ENCODE assay signal across 7 cellular contexts in the genomic region with DNA sequence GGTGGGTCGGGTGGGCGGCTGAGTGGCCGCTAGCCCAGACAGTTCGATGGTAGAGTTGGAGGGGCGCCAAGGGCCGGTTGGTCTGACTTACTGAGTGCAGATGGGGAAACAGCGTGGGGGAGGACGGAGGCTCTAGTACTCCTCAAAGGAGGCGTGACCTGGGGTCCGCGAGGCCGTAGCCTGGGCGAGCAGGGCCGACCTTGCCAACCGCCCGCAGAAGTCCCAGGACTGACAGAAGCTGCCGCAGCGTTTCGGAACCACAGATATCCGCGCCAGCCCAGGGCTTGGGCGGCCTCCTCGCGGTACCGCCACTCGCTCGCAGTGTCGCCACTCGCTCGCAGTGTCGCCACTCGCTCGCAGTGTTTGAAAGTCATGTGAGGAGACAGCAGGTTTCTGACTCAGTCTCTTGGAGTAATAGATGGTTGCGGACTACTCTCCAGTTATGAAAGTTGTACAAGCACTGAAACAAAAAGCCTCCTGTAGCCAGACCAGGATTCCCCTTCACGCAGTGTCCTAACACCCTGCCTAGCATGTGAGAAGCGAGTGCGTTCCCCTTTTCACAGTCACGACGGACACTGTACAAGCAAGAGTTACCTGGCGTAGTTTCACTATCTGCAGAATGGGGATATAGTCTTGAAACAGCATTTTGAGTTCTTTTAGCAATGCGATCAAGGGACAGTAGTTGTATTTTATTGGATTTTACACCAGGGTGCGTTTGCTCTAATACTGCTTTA. TPM values are rescaled to one million over a fixed set of nuclear protein-coding genes. Genes with fewer than 3 reads are reported as not detected.
DNase-seq lines count a peak whose midpoint lies in the region; ATAC-seq and TF ChIP-seq lines count a peak whose summit lies in the region.

No MANE protein-coding gene starts in this region.

- CTCF ChIA-PET in WTC11 (lab: Charles Lee) = interaction anchor here (0.5 to 0.6 kb wide), 2 partner anchors 10 to 57 kb away, joined by 3 read pairs; no protein-coding TSS in a partner anchor

- H3K4me1 Mint-ChIP-seq in WTC11 = peaks cover 16% of the 10 kb centered on the region

- ATAC-seq in GM18499 (IDR thresholded peaks at IDR 0.05; ENCODE audit: insufficient read depth, unreplicated experiment) = peak; percentile 39
- ATAC-seq in HG02642 (IDR thresholded peaks at IDR 0.05; ENCODE audit: poor library complexity, unreplicated experiment) = peak; percentile 69
- peak; percentile 81 for ATAC-seq in WTC11

- no peak overlapping the region for H3K27ac Mint-ChIP-seq in WTC11

- H3K27me3 Mint-ChIP-seq in WTC11 (ENCODE audit: low read depth) = peaks cover 40% of the 10 kb centered on the region

- H3K4me3 ChIP-seq in NB4 (ENCODE audit: low read depth, low read length) (peak overlapping the region; percentile 65), kidney epithelial cell (ENCODE audit: low read depth, low read length) (peak overlapping the region; percentile 89)

- no peak for TF ChIP-seq POLR2A in NB4 (IDR thresholded peaks at IDR 0.05; ENCODE audit: extremely low read depth, insufficient read length)

- H3K9me3 Mint-ChIP-seq in WTC11 = no peaks in the 10 kb centered on the region

- POLR2A ChIA-PET in WTC11 (lab: Charles Lee) = no interaction called here

- DNase-seq in NB4 (ENCODE audit: low read depth) = peak; percentile 81
- peak; percentile 56 for DNase-seq in WTC11 (ENCODE audit: low spot score)
- DNase-seq in caudate nucleus (lab: John Stamatoyannopoulos, UW) = peak in 50 of 61 donors; percentile 3 to 81 (median 59)
- DNase-seq in kidney epithelial cell (ENCODE audit: low read depth) = no peak
- peak; percentile 61 for DNase-seq in stimulated activated CD4-positive, alpha-beta T cell treated with anti-CD3 and anti-CD28 coated beads, Interleukin-15, amount 100 ng/mL, for 24 hours

- peak overlapping the region; percentile 72 for H3K4me3 Mint-ChIP-seq in WTC11

- H3K36me3 ChIP-seq in kidney epithelial cell (ENCODE audit: control insufficient read depth, insufficient read depth, low read length) = no peaks in the 10 kb centered on the region

- no peaks in the 10 kb centered on the region for H3K36me3 Mint-ChIP-seq in WTC11

- H3K27me3 ChIP-seq in kidney epithelial cell (ENCODE audit: control insufficient read depth, insufficient read depth, low read length) = no peaks in the 10 kb centered on the region

- no peak overlapping the region for H3K27ac ChIP-seq in caudate nucleus (ENCODE audit: low read depth, low read length)

- TF ChIP-seq CTCF in NB4 (IDR thresholded peaks at IDR 0.05; ENCODE audit: low read depth, low read length) = no peak
- TF ChIP-seq CTCF in WTC11 (IDR thresholded peaks at IDR 0.05) = no peak
- no peak for TF ChIP-seq CTCF in kidney epithelial cell (IDR thresholded peaks at IDR 0.05; ENCODE audit: insufficient read depth, low read length, poor library complexity, severe bottlenecking)

TF ChIP-seq in WTC11, 78 proteins besides CTCF, POLR2A, EP300 and RAD21 (continues in another document):
- TF ChIP-seq, protein P1, sequence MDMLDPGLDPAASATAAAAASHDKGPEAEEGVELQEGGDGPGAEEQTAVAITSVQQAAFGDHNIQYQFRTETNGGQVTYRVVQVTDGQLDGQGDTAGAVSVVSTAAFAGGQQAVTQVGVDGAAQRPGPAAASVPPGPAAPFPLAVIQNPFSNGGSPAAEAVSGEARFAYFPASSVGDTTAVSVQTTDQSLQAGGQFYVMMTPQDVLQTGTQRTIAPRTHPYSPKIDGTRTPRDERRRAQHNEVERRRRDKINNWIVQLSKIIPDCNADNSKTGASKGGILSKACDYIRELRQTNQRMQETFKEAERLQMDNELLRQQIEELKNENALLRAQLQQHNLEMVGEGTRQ (CRISPR knock-in tag; IDR thresholded peaks at IDR 0.05) = no peak
- TF ChIP-seq JAZF1 (CRISPR knock-in tag; IDR thresholded peaks at IDR 0.05) = no peak
- TF ChIP-seq, protein P2, sequence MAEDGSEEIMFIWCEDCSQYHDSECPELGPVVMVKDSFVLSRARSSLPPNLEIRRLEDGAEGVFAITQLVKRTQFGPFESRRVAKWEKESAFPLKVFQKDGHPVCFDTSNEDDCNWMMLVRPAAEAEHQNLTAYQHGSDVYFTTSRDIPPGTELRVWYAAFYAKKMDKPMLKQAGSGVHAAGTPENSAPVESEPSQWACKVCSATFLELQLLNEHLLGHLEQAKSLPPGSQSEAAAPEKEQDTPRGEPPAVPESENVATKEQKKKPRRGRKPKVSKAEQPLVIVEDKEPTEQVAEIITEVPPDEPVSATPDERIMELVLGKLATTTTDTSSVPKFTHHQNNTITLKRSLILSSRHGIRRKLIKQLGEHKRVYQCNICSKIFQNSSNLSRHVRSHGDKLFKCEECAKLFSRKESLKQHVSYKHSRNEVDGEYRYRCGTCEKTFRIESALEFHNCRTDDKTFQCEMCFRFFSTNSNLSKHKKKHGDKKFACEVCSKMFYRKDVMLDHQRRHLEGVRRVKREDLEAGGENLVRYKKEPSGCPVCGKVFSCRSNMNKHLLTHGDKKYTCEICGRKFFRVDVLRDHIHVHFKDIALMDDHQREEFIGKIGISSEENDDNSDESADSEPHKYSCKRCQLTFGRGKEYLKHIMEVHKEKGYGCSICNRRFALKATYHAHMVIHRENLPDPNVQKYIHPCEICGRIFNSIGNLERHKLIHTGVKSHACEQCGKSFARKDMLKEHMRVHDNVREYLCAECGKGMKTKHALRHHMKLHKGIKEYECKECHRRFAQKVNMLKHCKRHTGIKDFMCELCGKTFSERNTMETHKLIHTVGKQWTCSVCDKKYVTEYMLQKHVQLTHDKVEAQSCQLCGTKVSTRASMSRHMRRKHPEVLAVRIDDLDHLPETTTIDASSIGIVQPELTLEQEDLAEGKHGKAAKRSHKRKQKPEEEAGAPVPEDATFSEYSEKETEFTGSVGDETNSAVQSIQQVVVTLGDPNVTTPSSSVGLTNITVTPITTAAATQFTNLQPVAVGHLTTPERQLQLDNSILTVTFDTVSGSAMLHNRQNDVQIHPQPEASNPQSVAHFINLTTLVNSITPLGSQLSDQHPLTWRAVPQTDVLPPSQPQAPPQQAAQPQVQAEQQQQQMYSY (CRISPR knock-in tag; IDR thresholded peaks at IDR 0.05) = no peak
- TF ChIP-seq, protein P3, sequence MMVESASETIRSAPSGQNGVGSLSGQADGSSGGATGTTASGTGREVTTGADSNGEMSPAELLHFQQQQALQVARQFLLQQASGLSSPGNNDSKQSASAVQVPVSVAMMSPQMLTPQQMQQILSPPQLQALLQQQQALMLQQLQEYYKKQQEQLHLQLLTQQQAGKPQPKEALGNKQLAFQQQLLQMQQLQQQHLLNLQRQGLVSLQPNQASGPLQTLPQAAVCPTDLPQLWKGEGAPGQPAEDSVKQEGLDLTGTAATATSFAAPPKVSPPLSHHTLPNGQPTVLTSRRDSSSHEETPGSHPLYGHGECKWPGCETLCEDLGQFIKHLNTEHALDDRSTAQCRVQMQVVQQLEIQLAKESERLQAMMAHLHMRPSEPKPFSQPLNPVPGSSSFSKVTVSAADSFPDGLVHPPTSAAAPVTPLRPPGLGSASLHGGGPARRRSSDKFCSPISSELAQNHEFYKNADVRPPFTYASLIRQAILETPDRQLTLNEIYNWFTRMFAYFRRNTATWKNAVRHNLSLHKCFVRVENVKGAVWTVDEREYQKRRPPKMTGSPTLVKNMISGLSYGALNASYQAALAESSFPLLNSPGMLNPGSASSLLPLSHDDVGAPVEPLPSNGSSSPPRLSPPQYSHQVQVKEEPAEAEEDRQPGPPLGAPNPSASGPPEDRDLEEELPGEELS (CRISPR knock-in tag; IDR thresholded peaks at IDR 0.05) = no peak
- TF ChIP-seq, protein P4, sequence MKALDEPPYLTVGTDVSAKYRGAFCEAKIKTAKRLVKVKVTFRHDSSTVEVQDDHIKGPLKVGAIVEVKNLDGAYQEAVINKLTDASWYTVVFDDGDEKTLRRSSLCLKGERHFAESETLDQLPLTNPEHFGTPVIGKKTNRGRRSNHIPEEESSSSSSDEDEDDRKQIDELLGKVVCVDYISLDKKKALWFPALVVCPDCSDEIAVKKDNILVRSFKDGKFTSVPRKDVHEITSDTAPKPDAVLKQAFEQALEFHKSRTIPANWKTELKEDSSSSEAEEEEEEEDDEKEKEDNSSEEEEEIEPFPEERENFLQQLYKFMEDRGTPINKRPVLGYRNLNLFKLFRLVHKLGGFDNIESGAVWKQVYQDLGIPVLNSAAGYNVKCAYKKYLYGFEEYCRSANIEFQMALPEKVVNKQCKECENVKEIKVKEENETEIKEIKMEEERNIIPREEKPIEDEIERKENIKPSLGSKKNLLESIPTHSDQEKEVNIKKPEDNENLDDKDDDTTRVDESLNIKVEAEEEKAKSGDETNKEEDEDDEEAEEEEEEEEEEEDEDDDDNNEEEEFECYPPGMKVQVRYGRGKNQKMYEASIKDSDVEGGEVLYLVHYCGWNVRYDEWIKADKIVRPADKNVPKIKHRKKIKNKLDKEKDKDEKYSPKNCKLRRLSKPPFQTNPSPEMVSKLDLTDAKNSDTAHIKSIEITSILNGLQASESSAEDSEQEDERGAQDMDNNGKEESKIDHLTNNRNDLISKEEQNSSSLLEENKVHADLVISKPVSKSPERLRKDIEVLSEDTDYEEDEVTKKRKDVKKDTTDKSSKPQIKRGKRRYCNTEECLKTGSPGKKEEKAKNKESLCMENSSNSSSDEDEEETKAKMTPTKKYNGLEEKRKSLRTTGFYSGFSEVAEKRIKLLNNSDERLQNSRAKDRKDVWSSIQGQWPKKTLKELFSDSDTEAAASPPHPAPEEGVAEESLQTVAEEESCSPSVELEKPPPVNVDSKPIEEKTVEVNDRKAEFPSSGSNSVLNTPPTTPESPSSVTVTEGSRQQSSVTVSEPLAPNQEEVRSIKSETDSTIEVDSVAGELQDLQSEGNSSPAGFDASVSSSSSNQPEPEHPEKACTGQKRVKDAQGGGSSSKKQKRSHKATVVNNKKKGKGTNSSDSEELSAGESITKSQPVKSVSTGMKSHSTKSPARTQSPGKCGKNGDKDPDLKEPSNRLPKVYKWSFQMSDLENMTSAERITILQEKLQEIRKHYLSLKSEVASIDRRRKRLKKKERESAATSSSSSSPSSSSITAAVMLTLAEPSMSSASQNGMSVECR (CRISPR knock-in tag; IDR thresholded peaks at IDR 0.05; ENCODE audit: borderline replicate concordance) = 0 out of 2 replicates have a peak, but pooled peaks have one; percentile 20
- TF ChIP-seq, protein P5, sequence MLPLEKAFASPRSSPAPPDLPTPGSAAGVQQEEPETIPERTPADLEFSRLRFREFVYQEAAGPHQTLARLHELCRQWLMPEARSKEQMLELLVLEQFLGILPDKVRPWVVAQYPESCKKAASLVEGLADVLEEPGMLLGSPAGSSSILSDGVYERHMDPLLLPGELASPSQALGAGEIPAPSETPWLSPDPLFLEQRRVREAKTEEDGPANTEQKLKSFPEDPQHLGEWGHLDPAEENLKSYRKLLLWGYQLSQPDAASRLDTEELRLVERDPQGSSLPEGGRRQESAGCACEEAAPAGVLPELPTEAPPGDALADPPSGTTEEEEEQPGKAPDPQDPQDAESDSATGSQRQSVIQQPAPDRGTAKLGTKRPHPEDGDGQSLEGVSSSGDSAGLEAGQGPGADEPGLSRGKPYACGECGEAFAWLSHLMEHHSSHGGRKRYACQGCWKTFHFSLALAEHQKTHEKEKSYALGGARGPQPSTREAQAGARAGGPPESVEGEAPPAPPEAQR (CRISPR knock-in tag; IDR thresholded peaks at IDR 0.05) = no peak

RNA-seq across cellular contexts. Expression of a gene that starts 0.7 kb away (rescaled TPM):
- total RNA-seq in WTC11 (2021) (15.7 to 17.9 TPM (median 17.6 TPM) in 3 replicates), kidney epithelial cell (11.3 and 12.0 TPM in 2 replicates)

RNA-seq across cellular contexts. Expression of a gene that starts 32.8 kb away (rescaled TPM):
- total RNA-seq in WTC11 (2021) = 0.41 TPM in 1 of 3 replicates, not detected in the others
- total RNA-seq in kidney epithelial cell = 0.33 TPM in 1 of 2 replicates, not detected in the other
